ENCODE assay signal across 13 cellular contexts in genomic region chr19:2062770-2063169, GRCh38. TPM values are rescaled to one million over a fixed set of nuclear protein-coding genes. Genes with fewer than 3 reads are reported as not detected.
DNase-seq lines count a peak whose midpoint lies in the region; ATAC-seq and TF ChIP-seq lines count a peak whose summit lies in the region.
"Had no signal": no experiment of that assay in that cellular context is flagged by ENCODE, and none has a peak within 500 bp of the region (broad histone marks: within the 10 kb centered on the region; RNA-seq: fewer than 3 reads in every experiment).

No MANE protein-coding gene starts in this region.

- CTCF ChIA-PET in activated B cell treated with CpG ODN at 0.5 μM for 24 hours (lab: Charles Lee): no interaction called here

- DNase-seq in right atrium auricular region (ENCODE audit: low spot score) (no peak), cardiac septum (ENCODE audit: low spot score) (no peak), activated B cell treated with CpG ODN at 0.5 μM for 24 hours (no peak), mesothelial cell of epicardium (ENCODE audit: low spot score in 2 of 2, unreplicated experiment in 2 of 2) (no peak), vagina (ENCODE audit: extremely low spot score in 2 of 2) (no peak), adrenal gland (no peak), caudate nucleus (lab: John Stamatoyannopoulos, UW) (no peak), CD1c-positive myeloid dendritic cell (ENCODE audit: extremely low spot score) (no peak)
- DNase-seq: amniotic stem cell; NCI-H1436 treated with DMSO at 0.1 percent for 48 hours; NK-92 treated with Interleukin-12 subunit alpha and Interleukin-12 subunit beta, amount 100 ng/mL, for 24 hours; occipital lobe had no signal

- POLR2A ChIA-PET in activated B cell treated with CpG ODN at 0.5 μM for 24 hours (lab: Charles Lee): interaction anchor here (3.4 to 59.1 kb wide), 4 partner anchors 11 to 25 kb away, joined by 38 to 2723 read pairs (median 310); partner anchors contain the start of genes IZUMO4, MKNK2 and MOB3A

- peak overlapping the region; percentile 87 for H3K4me3 Mint-ChIP-seq in activated B cell treated with CpG ODN at 0.5 μM for 24 hours
- peak overlapping the region; percentile 84 for H3K4me3 Mint-ChIP-seq in mesothelial cell of epicardium

- ATAC-seq in activated B cell treated with CpG ODN at 0.5 μM for 24 hours (ENCODE audit: low read depth): no peak
- ATAC-seq: esophagus mucosa had no signal

- H3K4me1 ChIP-seq in right atrium auricular region (peaks cover 0 to 54% of the 10 kb centered on the region in 2 donors), vagina (peaks cover 49% of the 10 kb centered on the region), adrenal gland (replicated peaks in 1 of 2) (peaks cover 44 to 55% of the 10 kb centered on the region in 2 donors)

- H3K27me3 Mint-ChIP-seq in activated B cell treated with CpG ODN at 0.5 μM for 24 hours: no peaks in the 10 kb centered on the region
- H3K27me3 Mint-ChIP-seq in mesothelial cell of epicardium (ENCODE audit: low read depth): no peaks in the 10 kb centered on the region

- H3K27me3 ChIP-seq in right atrium auricular region (no peaks in the 10 kb centered on the region), vagina (no peaks in the 10 kb centered on the region), adrenal gland (no peaks in the 10 kb centered on the region)

- TF ChIP-seq POLR2A in vagina (IDR thresholded peaks at IDR 0.05) (no peak), adrenal gland (IDR thresholded peaks at IDR 0.05) (no peak)

- H3K4me1 Mint-ChIP-seq in activated B cell treated with CpG ODN at 0.5 μM for 24 hours (peaks cover 44% of the 10 kb centered on the region), mesothelial cell of epicardium (peaks cover 34% of the 10 kb centered on the region)

- no peaks in the 10 kb centered on the region for H3K9me3 ChIP-seq in right atrium auricular region
- no peaks in the 10 kb centered on the region for H3K9me3 ChIP-seq in vagina
- H3K9me3 ChIP-seq in adrenal gland (replicated peaks in 1 of 3): no peaks in the 10 kb centered on the region

- TF ChIP-seq CTCF in right atrium auricular region (IDR thresholded peaks at IDR 0.05): no peak
- no peak for TF ChIP-seq CTCF in activated B cell treated with CpG ODN at 0.5 μM for 24 hours (IDR thresholded peaks at IDR 0.05)
- no peak for TF ChIP-seq CTCF in mesothelial cell of epicardium (IDR thresholded peaks at IDR 0.05; ENCODE audit: unreplicated experiment)
- no peak for TF ChIP-seq CTCF in vagina (IDR thresholded peaks at IDR 0.05)
- TF ChIP-seq CTCF in adrenal gland (IDR thresholded peaks at IDR 0.05): no peak

- intact Hi-C loops in cardiac septum (cut with DNase I): no loop called here
- intact Hi-C loops in activated B cell treated with CpG ODN at 0.5 μM for 24 hours (cut with micrococcal nuclease): no loop called here
- intact Hi-C loops in vagina (cut with DNase I): no loop called here
- intact Hi-C loops in adrenal gland (cut with DNase I): no loop called here

- H3K36me3 ChIP-seq in right atrium auricular region (no peaks in the 10 kb centered on the region), vagina (no peaks in the 10 kb centered on the region), adrenal gland (replicated peaks in 1 of 2) (no peaks in the 10 kb centered on the region)

- H3K9me3 Mint-ChIP-seq in activated B cell treated with CpG ODN at 0.5 μM for 24 hours: no peaks in the 10 kb centered on the region
- no peaks in the 10 kb centered on the region for H3K9me3 Mint-ChIP-seq in mesothelial cell of epicardium

- no peak overlapping the region for H3K27ac Mint-ChIP-seq in activated B cell treated with CpG ODN at 0.5 μM for 24 hours
- H3K27ac Mint-ChIP-seq in mesothelial cell of epicardium: peak overlapping the region; percentile 97

- H3K4me3 ChIP-seq in right atrium auricular region: no peak overlapping the region
- no peak overlapping the region for H3K4me3 ChIP-seq in vagina
- no peak overlapping the region for H3K4me3 ChIP-seq in adrenal gland

- H3K36me3 Mint-ChIP-seq in activated B cell treated with CpG ODN at 0.5 μM for 24 hours (ENCODE audit: low read depth) (no peaks in the 10 kb centered on the region), mesothelial cell of epicardium (no peaks in the 10 kb centered on the region)

- WGBS in adrenal gland, 4 donors: 78 to 90% (median 87%) methylated on average over 9 of the region's 9 CpGs

- H3K27ac ChIP-seq in right atrium auricular region (peak overlapping the region; percentile 99), vagina (peak overlapping the region; percentile 99), adrenal gland (peak overlapping the region in 2 of 5 donors; percentile 98 to 100), caudate nucleus (ENCODE audit: low read depth, low read length) (no peak overlapping the region)

RNA-seq across cellular contexts. Expression of gene MKNK2, which starts 11.7 kb away (rescaled TPM):
- total RNA-seq in right atrium auricular region: 100 to 1,000 TPM in 1 of 2 donors, 10 to 100 TPM in 1; 90.3 to 107 TPM
- total RNA-seq in cardiac septum: 122 TPM
- total RNA-seq in activated B cell treated with CpG ODN at 0.5 μM for 24 hours: 1,134 and 1,197 TPM in 2 replicates
- total RNA-seq in mesothelial cell of epicardium: 92.6 to 97.1 TPM (median 95.9 TPM) in 3 replicates
- total RNA-seq in vagina: 185 TPM
- total RNA-seq in adrenal gland: 100 to 1,000 TPM; 106 to 440 (median 171) TPM
- 100 to 1,000 TPM in 2 of 3 donors, 10 to 100 TPM in 1; 30.4 to 238 (median 140) TPM for polyA plus RNA-seq in adrenal gland

RNA-seq across cellular contexts. Expression of gene MOB3A, which starts 33.4 kb away (rescaled TPM):
- 10 to 100 TPM; 19.7 to 29.4 TPM for total RNA-seq in right atrium auricular region
- total RNA-seq in cardiac septum: 17.0 TPM
- total RNA-seq in activated B cell treated with CpG ODN at 0.5 μM for 24 hours: 179 and 189 TPM in 2 replicates
- total RNA-seq in mesothelial cell of epicardium: 33.0 to 34.7 TPM (median 34.1 TPM) in 3 replicates
- total RNA-seq in vagina: 50.6 TPM
- 10 to 100 TPM; 25.5 to 54.0 (median 45.2) TPM for total RNA-seq in adrenal gland
- polyA plus RNA-seq in adrenal gland: 10 to 100 TPM; 13.6 to 22.4 (median 16.0) TPM

RNA-seq across cellular contexts. Expression of gene IZUMO4, which starts 33.9 kb away (rescaled TPM):
- total RNA-seq in right atrium auricular region: 1 to 10 TPM in 1 of 2 donors, under 1 TPM in 1; 0.67 to 1.4 TPM
- 4.3 TPM for total RNA-seq in cardiac septum
- total RNA-seq in activated B cell treated with CpG ODN at 0.5 μM for 24 hours: 73.0 and 78.6 TPM in 2 replicates
- total RNA-seq in mesothelial cell of epicardium: 11.0 to 14.4 TPM (median 13.8 TPM) in 3 replicates
- 7.9 TPM for total RNA-seq in vagina
- 1 to 10 TPM in 6 of 8 donors, under 1 TPM in 2; 0.69 to 8.7 (median 2.1) TPM for total RNA-seq in adrenal gland
- 10 to 100 TPM in 2 of 3 donors, 1 to 10 TPM in 1; 2.6 to 24.6 (median 17.4) TPM for polyA plus RNA-seq in adrenal gland

RNA-seq across cellular contexts. Expression of gene BTBD2, which starts 47.3 kb away (rescaled TPM):
- total RNA-seq in right atrium auricular region (10 to 100 TPM; 54.8 to 55.9 TPM), cardiac septum (60.5 TPM), activated B cell treated with CpG ODN at 0.5 μM for 24 hours (55.1 and 57.3 TPM in 2 replicates), mesothelial cell of epicardium (112 to 118 TPM (median 114 TPM) in 3 replicates), vagina (81.5 TPM), adrenal gland (100 to 1,000 TPM in 1 of 8 donors, 10 to 100 TPM in 7; 55.0 to 122 (median 82.4) TPM)
- polyA plus RNA-seq in adrenal gland: 10 to 100 TPM; 11.8 to 87.5 (median 57.7) TPM
